ENCODE assay signal across 19 cellular contexts in genomic region chr17:57330587-57330986, GRCh38.
"Had no signal": no experiment of that assay in that cellular context is flagged by ENCODE, and none has a peak within 500 bp of the region (broad histone marks: within the 10 kb centered on the region; RNA-seq: fewer than 3 reads in every experiment).

No MANE protein-coding gene starts in this region.

- DNase-seq: activated CD4-positive, alpha-beta T cell treated with anti-CD3 and anti-CD28 coated beads, Interleukin-2, amount 10 ng/mL, durations not matched to agents 24 days and 14 days; activated CD8-positive, alpha-beta T cell treated with anti-CD3 and anti-CD28 coated beads, Interleukin-2, amount 10 ng/mL, durations not matched to agents 7 days and 5 days; activated gamma-delta T cell; activated T-cell treated with anti-CD3 and anti-CD28 coated beads, Interleukin-2, amount 50 U/mL, for 24 hours; effector CD8-positive, alpha-beta T cell; esophagus squamous epithelium; left colon; mammary epithelial cell; naive B cell; pancreas; retina; stimulated activated CD4-positive, alpha-beta T cell treated with anti-CD3 and anti-CD28 coated beads, Interleukin-2, amount 100 ng/mL, for 48 hours; T1000; testis; upper lobe of right lung had no signal

- H3K4me3 ChIP-seq: esophagus squamous epithelium, hepatocyte, pancreas, skin epidermis, testis, upper lobe of right lung had no signal

- H3K4me3 Mint-ChIP-seq: activated CD4-positive, alpha-beta T cell treated with anti-CD3 and anti-CD28 coated beads, Interleukin-2, amount 10 ng/mL, durations not matched to agents 24 days and 14 days; activated CD8-positive, alpha-beta T cell treated with anti-CD3 and anti-CD28 coated beads, Interleukin-2, amount 10 ng/mL, durations not matched to agents 7 days and 5 days; activated naive CD4-positive, alpha-beta T cell treated with anti-CD3 and anti-CD28 coated beads, Interleukin-2, amount 50 U/mL, for 24 hours; activated T-cell treated with anti-CD3 and anti-CD28 coated beads, Interleukin-2, amount 50 U/mL, for 24 hours; dendritic cell treated with granulocyte-macrophage colony-stimulating factor and Interleukin-4, amounts not matched to agents 40 ng/mL and 50 ng/mL, for 4 days; naive B cell had no signal

- H3K27ac ChIP-seq: esophagus squamous epithelium, hepatocyte, skin epidermis, upper lobe of right lung had no signal

- H3K27ac Mint-ChIP-seq: activated CD4-positive, alpha-beta T cell treated with anti-CD3 and anti-CD28 coated beads, Interleukin-2, amount 10 ng/mL, durations not matched to agents 24 days and 14 days; activated CD8-positive, alpha-beta T cell treated with anti-CD3 and anti-CD28 coated beads, Interleukin-2, amount 10 ng/mL, durations not matched to agents 7 days and 5 days; activated T-cell treated with anti-CD3 and anti-CD28 coated beads, Interleukin-2, amount 50 U/mL, for 24 hours; dendritic cell treated with granulocyte-macrophage colony-stimulating factor and Interleukin-4, amounts not matched to agents 40 ng/mL and 50 ng/mL, for 4 days; naive B cell had no signal

- H3K36me3 ChIP-seq: esophagus squamous epithelium, pancreas, upper lobe of right lung had no signal

- H3K36me3 Mint-ChIP-seq: naive B cell had no signal

- H3K9me3 Mint-ChIP-seq: activated CD4-positive, alpha-beta T cell treated with anti-CD3 and anti-CD28 coated beads, Interleukin-2, amount 10 ng/mL, durations not matched to agents 24 days and 14 days; activated naive CD4-positive, alpha-beta T cell treated with anti-CD3 and anti-CD28 coated beads, Interleukin-2, amount 50 U/mL, for 24 hours; activated T-cell treated with anti-CD3 and anti-CD28 coated beads, Interleukin-2, amount 50 U/mL, for 24 hours; dendritic cell treated with granulocyte-macrophage colony-stimulating factor and Interleukin-4, amounts not matched to agents 40 ng/mL and 50 ng/mL, for 4 days had no signal

- ATAC-seq: activated CD8-positive, alpha-beta T cell treated with anti-CD3 and anti-CD28 coated beads, Interleukin-2, amount 10 ng/mL, durations not matched to agents 7 days and 5 days; left colon; upper lobe of right lung had no signal

- H3K4me1 ChIP-seq: esophagus squamous epithelium, upper lobe of right lung had no signal

- H3K27me3 ChIP-seq: esophagus squamous epithelium, hepatocyte, pancreas, testis, upper lobe of right lung had no signal

- H3K9me3 ChIP-seq: esophagus squamous epithelium, pancreas, testis, upper lobe of right lung had no signal

- H3K27me3 Mint-ChIP-seq: activated CD4-positive, alpha-beta T cell treated with anti-CD3 and anti-CD28 coated beads, Interleukin-2, amount 10 ng/mL, durations not matched to agents 24 days and 14 days; activated naive CD4-positive, alpha-beta T cell treated with anti-CD3 and anti-CD28 coated beads, Interleukin-2, amount 50 U/mL, for 24 hours; activated T-cell treated with anti-CD3 and anti-CD28 coated beads, Interleukin-2, amount 50 U/mL, for 24 hours; naive B cell had no signal
